26 cellular contexts compared by ENCODE assay signal in the genomic region with DNA sequence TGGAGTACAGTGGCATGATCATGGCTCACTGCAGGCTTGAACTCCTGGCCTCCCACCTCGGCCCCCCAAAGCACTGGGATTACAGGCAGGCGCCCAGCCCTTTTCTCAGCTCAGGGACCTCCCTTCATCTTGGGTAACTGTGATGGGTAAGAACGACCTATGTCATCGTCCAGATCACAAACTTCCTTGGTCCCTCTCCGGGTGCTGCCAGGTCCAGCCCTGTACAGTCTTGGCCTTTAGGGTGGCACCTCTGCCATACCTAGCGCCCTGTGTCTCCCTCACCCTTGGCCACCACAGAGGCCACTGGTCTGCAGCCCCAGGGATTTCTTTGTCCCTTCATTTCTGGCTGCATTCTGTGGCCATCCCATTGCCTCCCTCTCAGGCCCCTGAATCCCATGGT.
"Had no signal": no experiment of that assay in that cellular context is flagged by ENCODE, and none has a peak within 500 bp of the region (broad histone marks: within the 10 kb centered on the region; RNA-seq: fewer than 3 reads in every experiment).

No MANE protein-coding gene starts in this region.

- H3K4me3 ChIP-seq: MG63 had no signal

- H3K36me3 ChIP-seq: brain microvascular endothelial cell, MG63, Peyer's patch had no signal

- H3K27me3 Mint-ChIP-seq: activated naive CD8-positive, alpha-beta T cell; activated naive CD8-positive, alpha-beta T cell treated with anti-CD3 and anti-CD28 coated beads, Interleukin-2, amount 50 U/mL, for 24 hours had no signal

- H3K4me1 Mint-ChIP-seq: activated naive CD8-positive, alpha-beta T cell treated with anti-CD3 and anti-CD28 coated beads, Interleukin-2, amount 50 U/mL, for 24 hours; T-cell had no signal

- H3K9me3 ChIP-seq: MG63, Peyer's patch had no signal

- H3K27ac ChIP-seq: brain microvascular endothelial cell, Peyer's patch, RWPE1 had no signal

- ATAC-seq: SK-N-SH treated with all-trans-retinoic acid at 6 μM for 48 hours had no signal

- H3K4me3 Mint-ChIP-seq: activated CD4-positive, alpha-beta memory T cell treated with anti-CD3 and anti-CD28 coated beads for 36 hours; activated CD4-positive, alpha-beta T cell treated with anti-CD3 and anti-CD28 coated beads, Interleukin-2, amount 10 ng/mL, durations not matched to agents 7 days and 5 days; activated CD8-positive, alpha-beta memory T cell treated with anti-CD3 and anti-CD28 coated beads, Interleukin-2, amount 10 ng/mL, durations not matched to agents 7 days and 5 days; activated naive CD4-positive, alpha-beta T cell treated with anti-CD3 and anti-CD28 coated beads, Interleukin-2, amount 10 ng/mL, durations not matched to agents 7 days and 5 days; activated naive CD8-positive, alpha-beta T cell; activated naive CD8-positive, alpha-beta T cell treated with anti-CD3 and anti-CD28 coated beads, Interleukin-2, amount 50 U/mL, for 24 hours; T-cell had no signal

- DNase-seq: activated CD4-positive, alpha-beta memory T cell treated with anti-CD3 and anti-CD28 coated beads for 36 hours; activated CD4-positive, alpha-beta T cell treated with anti-CD3 and anti-CD28 coated beads, Interleukin-2, amount 10 ng/mL, durations not matched to agents 7 days and 5 days; activated CD8-positive, alpha-beta memory T cell treated with anti-CD3 and anti-CD28 coated beads, Interleukin-2, amount 10 ng/mL, durations not matched to agents 7 days and 5 days; activated naive CD4-positive, alpha-beta T cell treated with anti-CD3 and anti-CD28 coated beads, Interleukin-2, amount 10 ng/mL, durations not matched to agents 7 days and 5 days; central memory CD4-positive, alpha-beta T cell; Kasumi-1; KG1; MG63; NCI-H1048; NCI-H1105 treated with DMSO at 0.1 percent for 48 hours; NCI-H1436; NCI-H1694; NCI-H1930; NCI-H2081 treated with DMSO at 0.1 percent for 48 hours; NCI-H226; NCI-H446 treated with DMSO at 0.1 percent for 48 hours; NCI-H69; SIG-M5; T1000 had no signal

- H3K9me3 Mint-ChIP-seq: activated CD4-positive, alpha-beta memory T cell treated with anti-CD3 and anti-CD28 coated beads for 36 hours; activated CD4-positive, alpha-beta T cell treated with anti-CD3 and anti-CD28 coated beads, Interleukin-2, amount 10 ng/mL, durations not matched to agents 7 days and 5 days; activated naive CD4-positive, alpha-beta T cell treated with anti-CD3 and anti-CD28 coated beads, Interleukin-2, amount 10 ng/mL, durations not matched to agents 7 days and 5 days; activated naive CD8-positive, alpha-beta T cell treated with anti-CD3 and anti-CD28 coated beads, Interleukin-2, amount 50 U/mL, for 24 hours; T-cell had no signal

- H3K27ac Mint-ChIP-seq: activated CD4-positive, alpha-beta memory T cell treated with anti-CD3 and anti-CD28 coated beads for 36 hours; activated CD8-positive, alpha-beta memory T cell treated with anti-CD3 and anti-CD28 coated beads, Interleukin-2, amount 10 ng/mL, durations not matched to agents 7 days and 5 days; activated naive CD4-positive, alpha-beta T cell treated with anti-CD3 and anti-CD28 coated beads, Interleukin-2, amount 10 ng/mL, durations not matched to agents 7 days and 5 days; activated naive CD8-positive, alpha-beta T cell; activated naive CD8-positive, alpha-beta T cell treated with anti-CD3 and anti-CD28 coated beads, Interleukin-2, amount 50 U/mL, for 24 hours; T-cell had no signal

- H3K27me3 ChIP-seq: brain microvascular endothelial cell, Peyer's patch had no signal

- H3K36me3 Mint-ChIP-seq: activated CD4-positive, alpha-beta memory T cell treated with anti-CD3 and anti-CD28 coated beads for 36 hours; activated CD8-positive, alpha-beta memory T cell treated with anti-CD3 and anti-CD28 coated beads, Interleukin-2, amount 10 ng/mL, durations not matched to agents 7 days and 5 days; activated naive CD4-positive, alpha-beta T cell treated with anti-CD3 and anti-CD28 coated beads, Interleukin-2, amount 10 ng/mL, durations not matched to agents 7 days and 5 days; activated naive CD8-positive, alpha-beta T cell; T-cell had no signal
